1 cellular context compared by ENCODE assay signal in the genomic region with DNA sequence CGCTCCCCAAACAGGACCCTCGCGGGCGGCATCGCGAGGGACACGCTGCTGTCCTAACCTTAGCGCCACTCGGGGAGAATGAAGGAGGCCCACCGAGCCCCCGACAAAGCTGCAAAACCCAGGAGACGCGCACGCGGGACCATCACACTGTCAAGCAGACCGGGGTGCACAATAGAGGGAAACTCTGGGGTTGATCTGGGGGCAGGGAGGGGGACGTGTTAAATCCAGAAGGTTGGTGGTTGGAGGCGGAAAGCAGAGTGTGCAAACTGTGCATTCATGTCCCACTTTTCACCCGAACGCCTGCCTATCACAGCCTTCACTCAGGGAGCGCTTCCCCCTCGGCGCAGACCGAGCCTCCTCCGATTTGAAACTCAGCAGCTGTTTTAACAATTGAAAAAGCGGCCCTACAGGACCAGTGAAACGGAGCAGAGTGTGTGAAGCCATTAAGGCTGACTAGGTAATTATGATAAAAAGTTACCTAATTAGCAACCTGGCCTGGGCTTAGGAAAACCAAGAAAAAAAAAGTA.
TF ChIP-seq lines count a peak whose summit lies in the region.

No MANE protein-coding gene starts in this region.

TF ChIP-seq in HCT116, 20 proteins besides CTCF, POLR2A, EP300 and RAD21 (continued from another document):
- no peak for TF ChIP-seq TCF7L2 (IDR thresholded peaks at IDR 0.05; ENCODE audit: borderline replicate concordance, extremely low read depth, insufficient read depth, insufficient read length)
- no peak for TF ChIP-seq SIN3A (IDR thresholded peaks at IDR 0.05; ENCODE audit: low read depth)
- TF ChIP-seq ZNF274 (IDR thresholded peaks at IDR 0.05; ENCODE audit: low read depth, low read length): no peak
- no peak for TF ChIP-seq EGR1 (IDR thresholded peaks at IDR 0.05; ENCODE audit: low read depth)
- no peak for TF ChIP-seq EZH2 (IDR thresholded peaks at IDR 0.05)
- TF ChIP-seq MAX (IDR thresholded peaks at IDR 0.05): no peak
- TF ChIP-seq SRF (IDR thresholded peaks at IDR 0.05; ENCODE audit: low read depth): no peak
- TF ChIP-seq, protein P1, sequence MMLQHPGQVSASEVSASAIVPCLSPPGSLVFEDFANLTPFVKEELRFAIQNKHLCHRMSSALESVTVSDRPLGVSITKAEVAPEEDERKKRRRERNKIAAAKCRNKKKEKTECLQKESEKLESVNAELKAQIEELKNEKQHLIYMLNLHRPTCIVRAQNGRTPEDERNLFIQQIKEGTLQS (IDR thresholded peaks at IDR 0.05): no peak
- no peak for TF ChIP-seq JUND (IDR thresholded peaks at IDR 0.05)
